20 cellular contexts compared by ENCODE assay signal in the genomic region with DNA sequence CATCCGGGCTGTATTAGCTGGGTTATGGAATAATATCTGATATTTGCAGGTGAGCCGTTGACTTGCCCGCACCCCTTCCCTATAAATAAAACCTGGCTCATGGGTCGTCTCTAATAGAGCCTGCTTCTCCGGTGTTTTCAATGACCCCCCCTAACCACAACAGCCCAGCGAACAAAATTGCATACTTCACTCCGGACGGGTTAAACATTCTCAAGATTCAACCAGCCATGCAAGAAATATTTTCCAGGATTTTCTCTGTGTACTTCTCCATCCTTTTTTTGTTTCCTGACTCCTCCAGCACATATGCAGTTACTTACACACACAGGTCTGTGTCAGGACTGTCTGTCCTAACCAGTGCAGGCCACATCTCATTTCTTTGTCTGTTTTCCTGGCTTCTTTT.
DNase-seq lines count a peak whose midpoint lies in the region; ATAC-seq, FAIRE-seq and TF ChIP-seq lines count a peak whose summit lies in the region.
"Had no signal": no experiment of that assay in that cellular context is flagged by ENCODE, and none has a peak within 500 bp of the region (broad histone marks: within the 10 kb centered on the region; RNA-seq: fewer than 3 reads in every experiment).

No MANE protein-coding gene starts in this region.

- TF ChIP-seq CTCF in kidney (IDR thresholded peaks at IDR 0.05; ENCODE audit: borderline replicate concordance, extremely low read depth, insufficient read depth) (no peak), progenitor cell of endocrine pancreas (IDR thresholded peaks at IDR 0.05; ENCODE audit: unreplicated experiment) (no peak), coronary artery (IDR thresholded peaks at IDR 0.05) (no peak)

- intact Hi-C loops in kidney (cut with DNase I) = no loop called here

- H3K4me1 Mint-ChIP-seq in progenitor cell of endocrine pancreas (ENCODE audit: low read depth) = no peaks in the 10 kb centered on the region
- H3K4me1 Mint-ChIP-seq: B cell had no signal

- DNase-seq in DMS79 treated with DMSO at 0.1 percent for 48 hours (lab: John Stamatoyannopoulos, UW) (peak; percentile 34), DMS79 (lab: John Stamatoyannopoulos, UW) (no peak), kidney (no peak), progenitor cell of endocrine pancreas (ENCODE audit: low spot score, unreplicated experiment) (no peak), coronary artery (ENCODE audit: low spot score) (no peak)
- DNase-seq: C1 segment of cervical spinal cord; CD4-positive, alpha-beta T cell; DND-41; GF-D8; GOT3; H9 had no signal

- peak overlapping the region; percentile 20 to 24 for H3K4me3 ChIP-seq in kidney (ENCODE audit: low read length in 2 of 2)
- no peak overlapping the region for H3K4me3 ChIP-seq in coronary artery

- no peak overlapping the region for H3K9ac ChIP-seq in kidney (ENCODE audit: low read length in 2 of 2)
- H3K9ac ChIP-seq: KMS-11 had no signal

- no peaks in the 10 kb centered on the region for H3K9me3 Mint-ChIP-seq in progenitor cell of endocrine pancreas (ENCODE audit: low read depth)
- H3K9me3 Mint-ChIP-seq: H9 had no signal

- H3K27ac Mint-ChIP-seq in progenitor cell of endocrine pancreas = peak overlapping the region; percentile 82
- H3K27ac Mint-ChIP-seq: B cell; CD4-positive, alpha-beta T cell; H9 had no signal

- FAIRE-seq in kidney (lab: Jason Lieb, UNC) = no peak
- FAIRE-seq: GM18507, HepG2, HTR-8/SVneo had no signal

- ATAC-seq in HG03095 (IDR thresholded peaks at IDR 0.05; ENCODE audit: unreplicated experiment) (no peak), GM18502 (IDR thresholded peaks at IDR 0.05; ENCODE audit: poor library complexity, unreplicated experiment) (no peak), HG02884 (IDR thresholded peaks at IDR 0.05; ENCODE audit: unreplicated experiment) (no peak)
- ATAC-seq: HepG2 had no signal

- H3K36me3 Mint-ChIP-seq in progenitor cell of endocrine pancreas (ENCODE audit: insufficient read depth) = no peaks in the 10 kb centered on the region

- H3K36me3 ChIP-seq in kidney (ENCODE audit: control insufficient read depth in 1 of 2, insufficient read depth in 2 of 2, low read length in 2 of 2) = no peaks in the 10 kb centered on the region

- H3K27me3 Mint-ChIP-seq in progenitor cell of endocrine pancreas = peaks cover 5% of the 10 kb centered on the region

- H3K4me1 ChIP-seq in kidney (ENCODE audit: control insufficient read depth in 1 of 2, insufficient read depth in 1 of 2, low read depth in 1 of 2, low read length in 2 of 2) = peaks cover 5 to 12% of the 10 kb centered on the region in 2 donors

- H3K27ac ChIP-seq in kidney (ENCODE audit: low read depth in 2 of 2, low read length in 2 of 2) = no peak overlapping the region
- H3K27ac ChIP-seq in coronary artery = no peak overlapping the region
- H3K27ac ChIP-seq: 22Rv1, KMS-11 had no signal

- H3K9me3 ChIP-seq in kidney (ENCODE audit: control insufficient read depth in 1 of 2, low read length in 2 of 2) = no peaks in the 10 kb centered on the region

- no peak overlapping the region for H3K4me3 Mint-ChIP-seq in progenitor cell of endocrine pancreas (ENCODE audit: low read depth)
- H3K4me3 Mint-ChIP-seq: B cell; CD4-positive, alpha-beta T cell; H9 had no signal
